ENCODE assay signal across 1 cellular context in the genomic region with DNA sequence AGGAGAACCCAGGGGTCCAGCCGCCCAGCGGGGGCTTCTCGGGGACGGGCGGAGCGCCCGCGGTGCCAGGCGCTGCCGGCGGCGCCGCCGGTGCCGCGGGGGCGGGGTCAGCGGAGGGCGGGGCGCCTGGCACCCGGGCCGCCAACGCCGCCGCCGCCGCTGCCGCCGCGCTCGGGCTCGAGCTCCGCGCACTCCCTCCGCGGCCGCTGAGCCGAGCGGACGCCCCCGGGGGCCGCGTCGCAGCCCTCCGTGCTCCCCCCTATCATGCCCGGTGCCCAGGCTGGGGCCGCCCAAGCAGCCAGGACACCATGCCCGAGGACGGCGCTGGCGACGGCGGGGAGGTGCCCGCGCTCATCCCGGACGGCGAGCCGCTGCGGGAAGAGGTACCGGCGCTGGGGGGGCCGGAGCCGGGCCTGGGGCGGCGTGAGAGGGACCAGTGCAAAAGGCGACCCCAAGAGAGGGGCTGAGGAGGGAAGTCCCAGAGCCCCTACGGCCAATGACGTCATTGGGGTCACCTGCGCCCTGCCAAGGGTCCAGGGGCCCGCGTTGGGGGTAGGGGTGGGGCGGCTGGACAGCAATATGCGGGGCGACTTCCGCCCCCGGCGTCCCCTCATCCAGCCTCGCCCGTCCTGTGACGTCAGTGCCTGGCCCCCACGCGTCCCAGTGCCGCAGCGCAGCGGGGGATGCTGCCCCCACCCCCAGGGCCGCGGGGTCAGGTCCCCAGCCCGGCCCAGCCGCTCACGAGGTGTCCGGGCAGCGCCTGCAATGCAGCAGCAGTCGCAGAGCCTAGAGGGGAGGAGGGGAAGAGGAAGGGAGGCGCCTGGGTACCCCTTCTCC.
TF ChIP-seq lines count a peak whose summit lies in the region.

Gene TMEM151A (plus strand): TSS at position 189 of the 837 bp plus-strand sequence. CDS start 120 bp downstream, at position 309.

TF ChIP-seq in K562, 482 proteins besides CTCF, POLR2A, EP300 and RAD21 (continued from another document):
- TF ChIP-seq CHD7 (IDR thresholded peaks at IDR 0.05; ENCODE audit: low read depth, low read length) (no peak), ZNF41 (CRISPR knock-in tag; conservative IDR thresholded peaks at IDR 0.05) (no peak), ZKSCAN1 (IDR thresholded peaks at IDR 0.05; ENCODE audit: low read depth, low read length) (no peak)
TF ChIP-seq in K562: peak in this region for 5.
